1 cellular context compared by ENCODE assay signal in the genomic region with DNA sequence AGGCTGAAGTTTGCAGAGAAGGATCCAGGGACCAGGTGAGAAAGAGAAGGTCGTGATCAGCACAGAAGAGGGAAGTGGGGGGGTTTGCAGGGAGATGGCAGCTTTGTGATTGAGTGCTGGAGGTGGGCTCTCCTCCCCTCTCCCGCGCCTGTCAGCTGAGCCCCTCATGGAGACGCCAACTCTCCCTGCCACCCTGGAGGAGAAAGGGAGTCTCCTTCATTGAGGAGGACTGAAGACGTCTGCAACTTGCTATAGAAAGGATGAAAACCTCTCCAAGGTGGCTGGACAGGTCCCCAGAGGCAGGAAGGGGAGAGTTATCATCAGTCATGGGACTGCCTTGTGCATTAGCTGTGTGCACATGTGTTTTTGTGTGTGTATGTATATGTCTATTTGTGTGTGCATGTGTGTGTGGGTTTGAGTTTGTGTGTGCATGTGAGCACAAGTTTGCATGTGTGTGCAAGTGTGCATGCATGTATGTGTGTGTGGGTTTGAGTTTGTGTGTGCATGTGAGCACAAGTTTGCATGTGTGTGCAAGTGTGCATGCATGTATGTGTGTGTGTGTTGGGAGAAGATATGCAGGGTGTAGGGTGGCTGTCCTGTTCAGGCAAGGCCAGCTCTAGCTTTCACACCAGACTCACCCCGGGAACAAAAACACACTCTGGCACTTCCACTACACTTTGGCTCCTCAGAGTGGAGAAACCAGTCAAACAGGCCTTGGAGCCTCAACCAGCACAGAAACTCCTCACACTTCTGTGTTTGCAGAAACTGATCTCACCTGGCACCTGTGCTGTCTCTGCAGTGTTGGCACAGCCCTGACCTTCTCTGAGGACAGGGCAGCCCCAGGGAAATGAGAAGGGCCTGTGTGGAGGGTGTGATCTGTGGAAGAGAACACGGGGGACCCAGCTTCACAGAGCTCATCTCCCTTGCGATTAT.
A peak's percentile ranks its signal among the peaks of the same experiment; 100 is the strongest.
TF ChIP-seq lines count a peak whose summit lies in the region.

No MANE protein-coding gene starts in this region.

TF ChIP-seq in GM12878, 131 proteins besides CTCF, POLR2A, EP300 and RAD21 (continued from another document):
- TF ChIP-seq, protein P1, sequence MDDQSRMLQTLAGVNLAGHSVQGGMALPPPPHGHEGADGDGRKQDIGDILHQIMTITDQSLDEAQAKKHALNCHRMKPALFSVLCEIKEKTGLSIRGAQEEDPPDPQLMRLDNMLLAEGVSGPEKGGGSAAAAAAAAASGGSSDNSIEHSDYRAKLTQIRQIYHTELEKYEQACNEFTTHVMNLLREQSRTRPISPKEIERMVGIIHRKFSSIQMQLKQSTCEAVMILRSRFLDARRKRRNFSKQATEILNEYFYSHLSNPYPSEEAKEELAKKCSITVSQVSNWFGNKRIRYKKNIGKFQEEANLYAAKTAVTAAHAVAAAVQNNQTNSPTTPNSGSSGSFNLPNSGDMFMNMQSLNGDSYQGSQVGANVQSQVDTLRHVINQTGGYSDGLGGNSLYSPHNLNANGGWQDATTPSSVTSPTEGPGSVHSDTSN (IDR thresholded peaks at IDR 0.05; ENCODE audit: insufficient replicate concordance, low read depth, low read length), result peak; percentile 3
- TF ChIP-seq, protein P2, sequence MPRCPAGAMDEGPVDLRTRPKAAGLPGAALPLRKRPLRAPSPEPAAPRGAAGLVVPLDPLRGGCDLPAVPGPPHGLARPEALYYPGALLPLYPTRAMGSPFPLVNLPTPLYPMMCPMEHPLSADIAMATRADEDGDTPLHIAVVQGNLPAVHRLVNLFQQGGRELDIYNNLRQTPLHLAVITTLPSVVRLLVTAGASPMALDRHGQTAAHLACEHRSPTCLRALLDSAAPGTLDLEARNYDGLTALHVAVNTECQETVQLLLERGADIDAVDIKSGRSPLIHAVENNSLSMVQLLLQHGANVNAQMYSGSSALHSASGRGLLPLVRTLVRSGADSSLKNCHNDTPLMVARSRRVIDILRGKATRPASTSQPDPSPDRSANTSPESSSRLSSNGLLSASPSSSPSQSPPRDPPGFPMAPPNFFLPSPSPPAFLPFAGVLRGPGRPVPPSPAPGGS (IDR thresholded peaks at IDR 0.05; ENCODE audit: borderline replicate concordance, insufficient read depth, low read depth, low read length, poor library complexity, severe bottlenecking), result peak; percentile 48
